In genomic region chr2:104852161-104852689, GRCh38 we compare ENCODE assay signal across 8 cellular contexts. TPM values are rescaled to one million over a fixed set of nuclear protein-coding genes. Genes with fewer than 3 reads are reported as not detected.
DNase-seq lines count a peak whose midpoint lies in the region; ATAC-seq, FAIRE-seq and TF ChIP-seq lines count a peak whose summit lies in the region.

No MANE protein-coding gene starts in this region.

- H3K9me3 Mint-ChIP-seq in activated naive CD8-positive, alpha-beta T cell treated with anti-CD3 and anti-CD28 coated beads, Interleukin-2, amount 10 ng/mL, durations not matched to agents 7 days and 5 days = no peaks in the 10 kb centered on the region
- H3K9me3 Mint-ChIP-seq in type B pancreatic cell = no peaks in the 10 kb centered on the region

- TF ChIP-seq POLR2A in heart left ventricle (IDR thresholded peaks at IDR 0.05) (no peak), HepG2 (IDR thresholded peaks at IDR 0.05; ENCODE audit: insufficient read depth in 1 of 2, low read depth in 2 of 2, low read length in 2 of 2) (no peak)

- no peak for TF ChIP-seq CTCF in heart left ventricle (IDR thresholded peaks at IDR 0.05)
- no peak for TF ChIP-seq CTCF in HepG2 (CRISPR knock-in tag; IDR thresholded peaks at IDR 0.05)
- no peak for TF ChIP-seq CTCF in type B pancreatic cell (conservative IDR thresholded peaks at IDR 0.05)

- peak overlapping the region; percentile 93 for H3K4me3 Mint-ChIP-seq in activated naive CD8-positive, alpha-beta T cell treated with anti-CD3 and anti-CD28 coated beads, Interleukin-2, amount 10 ng/mL, durations not matched to agents 7 days and 5 days
- peak overlapping the region; percentile 94 for H3K4me3 Mint-ChIP-seq in type B pancreatic cell

- H3K9ac ChIP-seq in HepG2 (ENCODE audit: insufficient read depth, low read depth, low read length) = no peak overlapping the region

- H3K36me3 Mint-ChIP-seq in activated naive CD8-positive, alpha-beta T cell treated with anti-CD3 and anti-CD28 coated beads, Interleukin-2, amount 10 ng/mL, durations not matched to agents 7 days and 5 days = no peaks in the 10 kb centered on the region
- peaks cover under 1% of the 10 kb centered on the region for H3K36me3 Mint-ChIP-seq in type B pancreatic cell

- H3K4me3 ChIP-seq in heart left ventricle (peak overlapping the region in 11 of 12 donors; percentile 14 to 58 (median 41)), HepG2 (replicated peaks in 1 of 3; ENCODE audit: insufficient read depth in 1 of 3, low read depth in 2 of 3, low read length in 3 of 3) (no peak overlapping the region; a peak in 1 of 6 replicates)

- peaks cover 23% of the 10 kb centered on the region for H3K4me1 Mint-ChIP-seq in activated naive CD8-positive, alpha-beta T cell treated with anti-CD3 and anti-CD28 coated beads, Interleukin-2, amount 10 ng/mL, durations not matched to agents 7 days and 5 days
- peaks cover 23% of the 10 kb centered on the region for H3K4me1 Mint-ChIP-seq in type B pancreatic cell (ENCODE audit: unreplicated experiment)

- ATAC-seq in heart left ventricle = peak in 3 of 4 donors; percentile 39 to 45 (median 43)
- ATAC-seq in Right ventricle myocardium inferior = no peak
- no peak for ATAC-seq in activated naive CD8-positive, alpha-beta T cell treated with anti-CD3 and anti-CD28 coated beads, Interleukin-2, amount 10 ng/mL, durations not matched to agents 7 days and 5 days (ENCODE audit: low read depth)
- ATAC-seq in HepG2 = peak; percentile 68

- intact Hi-C loops in heart left ventricle (cut with DNase I) (loop anchor here in 1 of 10 donors (5.0 kb wide), 1 partner anchor 195 kb away; no protein-coding TSS in a partner anchor), Right ventricle myocardium inferior (cut with DNase I) (no loop called here), HepG2 (cut with micrococcal nuclease; ENCODE audit: unreplicated experiment) (no loop called here)

- POLR2A ChIA-PET in activated naive CD8-positive, alpha-beta T cell treated with anti-CD3 and anti-CD28 coated beads, Interleukin-2, amount 10 ng/mL, durations not matched to agents 7 days and 5 days (lab: Charles Lee) = no interaction called here
- POLR2A ChIA-PET in HepG2 (lab: Yijun Ruan, JAX) = no interaction called here

- peaks cover 78% of the 10 kb centered on the region for H3K27me3 Mint-ChIP-seq in activated naive CD8-positive, alpha-beta T cell treated with anti-CD3 and anti-CD28 coated beads, Interleukin-2, amount 10 ng/mL, durations not matched to agents 7 days and 5 days
- peaks cover 84% of the 10 kb centered on the region for H3K27me3 Mint-ChIP-seq in type B pancreatic cell

- 1 to 2% (median 1%) methylated on average over 18 to 37 of the region's 37 CpGs for WGBS in heart left ventricle, 4 donors
- WGBS in HepG2 (ENCODE audit: low lambda C conversion rate) = 8% methylated on average over 20 of the region's 37 CpGs

- no peak overlapping the region for H3K27ac Mint-ChIP-seq in activated naive CD8-positive, alpha-beta T cell treated with anti-CD3 and anti-CD28 coated beads, Interleukin-2, amount 10 ng/mL, durations not matched to agents 7 days and 5 days
- no peak overlapping the region for H3K27ac Mint-ChIP-seq in type B pancreatic cell

- TF ChIP-seq RAD21 in HepG2 (CRISPR knock-in tag; IDR thresholded peaks at IDR 0.05) = no peak

- no peaks in the 10 kb centered on the region for H4K20me1 ChIP-seq in HepG2 (ENCODE audit: insufficient read depth, low read length)

- DNase-seq in heart left ventricle (no peak), Right ventricle myocardium inferior (ENCODE audit: missing footprints) (no peak), HepG2 (ENCODE audit: low spot score) (no peak), type B pancreatic cell (ENCODE audit: extremely low spot score, unreplicated experiment) (no peak), iPS-NIHi7 (ENCODE audit: extremely low spot score) (no peak)
- DNase-seq in activated naive CD8-positive, alpha-beta T cell treated with anti-CD3 and anti-CD28 coated beads, Interleukin-2, amount 10 ng/mL, durations not matched to agents 7 days and 5 days = peak; percentile 51
- DNase-seq in stimulated activated CD4-positive, alpha-beta T cell treated with anti-CD3 and anti-CD28 coated beads, Interleukin-2, amount 100 ng/mL, for 24 hours = no peak
- DNase-seq in effector CD8-positive, alpha-beta T cell (lab: John Stamatoyannopoulos, UW) = no peak

- H3K4me2 ChIP-seq in HepG2 (ENCODE audit: low read depth, low read length) = 0 out of 2 replicates have a peak overlapping the region, but pooled peaks have one; percentile 18

- no peak for FAIRE-seq in HepG2 (lab: Jason Lieb, UNC)

- no TSS peak for BruUV-seq in HepG2 (replicated peaks; lab: Mats Ljungman, UMichigan)

- H3K4me1 ChIP-seq in heart left ventricle = peaks cover 0 to 46% (median 22%) of the 10 kb centered on the region in 12 donors
- H3K4me1 ChIP-seq in HepG2 (ENCODE audit: insufficient read depth, low read length) = peaks cover 2% of the 10 kb centered on the region; the same call in 1 of the 2 replicates

- H3K9me3 ChIP-seq in heart left ventricle (no peaks in the 10 kb centered on the region), HepG2 (ENCODE audit: low read length) (no peaks in the 10 kb centered on the region)

- in situ Hi-C loops in HepG2 (cut with HindIII; ENCODE audit: extremely low pct_ligation_motif_present, low pct_unique_long_range_greater_than_20kb) = loop anchor here (10.0 kb wide), 1 partner anchor 897 kb away; no protein-coding TSS in a partner anchor

- H3K79me2 ChIP-seq in HepG2 (ENCODE audit: insufficient read depth, low read length) = no peaks in the 10 kb centered on the region

- H3K27me3 ChIP-seq in heart left ventricle (peaks cover 55 to 89% (median 84%) of the 10 kb centered on the region in 9 donors), HepG2 (ENCODE audit: control insufficient read depth in 1 of 2, insufficient read depth in 2 of 2, low read length in 2 of 2) (peaks cover 6 to 62% of the 10 kb centered on the region in 2 experiments; a peak in 4 of 5 replicates)

- no peak overlapping the region for H2AFZ ChIP-seq in HepG2 (ENCODE audit: low read length)

- CTCF ChIA-PET in HepG2 (lab: Yijun Ruan, JAX; ENCODE audit: low intra/inter-chr PET ratio, low total read pairs) = no interaction called here

- H3K36me3 ChIP-seq in heart left ventricle (no peaks in the 10 kb centered on the region), HepG2 (replicated peaks in 1 of 2; ENCODE audit: control insufficient read depth in 1 of 2, insufficient read depth in 2 of 2, low read length in 2 of 2) (no peaks in the 10 kb centered on the region)

- TF ChIP-seq EP300 in HepG2 (IDR thresholded peaks at IDR 0.05; ENCODE audit: low read depth in 2 of 2, low read length in 2 of 2) (no peak), HepG2 (CRISPR knock-in tag; IDR thresholded peaks at IDR 0.05; ENCODE audit: borderline replicate concordance) (no peak)

- H3K27ac ChIP-seq in heart left ventricle (no peak overlapping the region), HepG2 (ENCODE audit: extremely low read length, insufficient read depth, low read length) (no peak overlapping the region)

TF ChIP-seq in HepG2, 621 proteins besides CTCF, POLR2A, EP300 and RAD21 (continues in another document):
- no peak for TF ChIP-seq ZXDC (CRISPR knock-in tag; IDR thresholded peaks at IDR 0.05)

RNA-seq across cellular contexts. Expression of gene POU3F3, which starts 1.7 kb away (rescaled TPM):
- total RNA-seq in heart left ventricle (under 1 TPM in 1 of 9 donors, not detected in 8; 0.27 TPM), Right ventricle myocardium inferior (not detected), HepG2 (2016; rRNA removed; fragmentation: Illumina TruSeq; extraction: Trizol) (not detected in 2 replicates), type B pancreatic cell (ENCODE audit: low replicate concordance) (0.14 and 2.1 TPM in 2 replicates)
- polyA plus RNA-seq in heart left ventricle (under 1 TPM in 1 of 2 donors, not detected in 1; 0.08 TPM), HepG2 (2011; rRNA removed) (not detected in 2 replicates)
- total RNA-seq in activated naive CD8-positive, alpha-beta T cell treated with anti-CD3 and anti-CD28 coated beads, Interleukin-2, amount 10 ng/mL, durations not matched to agents 7 days and 5 days = not detected
- total RNA-seq in HepG2 (2016; cell fraction: cytosol; rRNA removed; fragmentation: Illumina TruSeq; extraction: Trizol; ENCODE audit: low read depth) = not detected in 2 replicates
- not detected in 2 replicates for total RNA-seq in HepG2 (2016; cell fraction: insoluble cytoplasmic fraction; rRNA removed; fragmentation: Illumina TruSeq; extraction: Trizol)
- total RNA-seq in HepG2 (2016; cell fraction: membrane; rRNA removed; fragmentation: Illumina TruSeq; extraction: Trizol) = not detected in 2 replicates
- total RNA-seq in HepG2 (2016; cell fraction: nucleus; rRNA removed; fragmentation: Illumina TruSeq; extraction: Trizol) = not detected in 2 replicates
- not detected in 2 replicates for polyA plus RNA-seq in HepG2 (2011; cell fraction: cytosol; rRNA removed)
- not detected in 2 replicates for polyA plus RNA-seq in HepG2 (2011; cell fraction: nucleus; rRNA removed)
- polyA plus RNA-seq in HepG2 (2012) = not detected in 2 replicates
- polyA plus RNA-seq in HepG2 (2016; cell fraction: cytosol; fragmentation: Illumina TruSeq; extraction: Trizol; ENCODE audit: low read depth) = not detected in 2 replicates
- polyA plus RNA-seq in HepG2 (2016; cell fraction: insoluble cytoplasmic fraction; fragmentation: Illumina TruSeq; extraction: Trizol; ENCODE audit: low read depth) = not detected in 2 replicates
- not detected in 2 replicates for polyA plus RNA-seq in HepG2 (2016; cell fraction: membrane; fragmentation: Illumina TruSeq; extraction: Trizol; ENCODE audit: low read depth)
- not detected in 2 replicates for polyA plus RNA-seq in HepG2 (2016; cell fraction: nucleus; fragmentation: Illumina TruSeq; extraction: Trizol; ENCODE audit: insufficient read depth, low read depth)
- polyA minus RNA-seq in HepG2 (2011; rRNA and poly(A)+ RNA removed; ENCODE audit: low replicate concordance) = not detected in 2 replicates
- polyA minus RNA-seq in HepG2 (2011; cell fraction: cytosol; rRNA and poly(A)+ RNA removed) = not detected in 2 replicates
- not detected in 2 replicates for polyA minus RNA-seq in HepG2 (2011; cell fraction: nucleus; rRNA and poly(A)+ RNA removed)

Comparison
In these comparisons a context has a peak if more than half of its experiments do, and no peak if none do; other contexts are left out.
1. ATAC-seq: peak in heart left ventricle (3 of 4) and HepG2 (single experiment); none in Right ventricle myocardium inferior (single experiment) and activated naive CD8-positive, alpha-beta T cell treated with anti-CD3 and anti-CD28 coated beads, Interleukin-2, amount 10 ng/mL, durations not matched to agents 7 days and 5 days (single experiment).
2. H3K4me3 ChIP-seq: peak in heart left ventricle (11 of 12); none in HepG2 (0 of 3).